ENCODE assay signal across 8 cellular contexts in the genomic region with DNA sequence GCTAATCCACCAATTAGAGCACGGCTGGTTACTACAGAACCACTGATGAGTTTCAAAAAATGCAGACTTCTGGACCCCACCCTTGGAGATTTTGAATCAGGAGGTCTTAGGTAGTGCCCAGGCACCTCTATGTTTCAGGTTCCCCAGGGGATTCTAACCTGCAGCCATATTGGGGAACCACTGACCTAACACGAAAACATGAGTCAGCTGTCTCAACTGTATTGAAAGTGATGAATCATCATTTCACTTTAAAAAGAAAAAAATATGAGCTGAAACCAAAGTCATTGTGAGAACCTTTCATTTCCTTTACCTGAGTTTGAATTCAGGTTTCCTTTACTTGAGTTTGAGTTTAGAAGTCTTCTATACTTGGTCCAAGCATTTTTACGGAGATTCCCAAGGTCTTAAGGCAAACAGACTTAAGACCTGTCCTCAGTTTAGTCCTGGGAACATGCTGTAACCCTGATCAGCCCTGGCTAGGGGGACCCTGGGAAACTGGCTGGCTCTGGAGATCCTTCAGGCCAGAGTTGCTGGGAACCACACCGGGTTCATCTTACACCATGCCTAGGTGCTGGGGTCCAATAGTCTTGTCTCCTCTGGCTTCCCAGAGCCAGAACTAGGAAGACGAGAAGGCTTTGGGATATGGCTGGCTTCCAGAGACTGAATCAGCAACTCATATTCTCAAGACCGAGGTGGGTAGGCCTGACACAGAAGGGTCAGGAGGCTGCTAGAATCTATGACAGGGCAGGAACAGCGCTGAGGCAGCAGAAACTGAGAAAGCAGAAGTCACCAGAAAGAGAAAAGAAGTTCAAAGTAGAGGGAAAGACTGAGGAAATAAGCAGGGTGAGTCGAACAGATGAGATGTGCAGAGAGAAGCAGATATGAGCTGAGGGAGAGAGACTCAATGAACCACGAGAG. TPM values are rescaled to one million over a fixed set of nuclear protein-coding genes. Genes with fewer than 3 reads are reported as not detected.
DNase-seq lines count a peak whose midpoint lies in the region; ATAC-seq and TF ChIP-seq lines count a peak whose summit lies in the region.

No MANE protein-coding gene starts in this region.

- no peak for DNase-seq in activated naive CD8-positive, alpha-beta T cell treated with anti-CD3 and anti-CD28 coated beads for 36 hours
- DNase-seq in PC-3 = peak; percentile 83
- DNase-seq in epithelial cell of esophagus (ENCODE audit: low read depth) = peak; percentile 94
- DNase-seq in retinal pigment epithelial cell (ENCODE audit: low read depth) = peak; percentile 44
- no peak for DNase-seq in SW 1271 (lab: John Stamatoyannopoulos, UW)
- no peak for DNase-seq in NCI-H1105 (lab: John Stamatoyannopoulos, UW)

- H3K9me3 Mint-ChIP-seq in activated naive CD8-positive, alpha-beta T cell (ENCODE audit: low read depth) = no peaks in the 10 kb centered on the region
- H3K9me3 Mint-ChIP-seq in activated naive CD8-positive, alpha-beta T cell treated with anti-CD3 and anti-CD28 coated beads for 36 hours = peaks cover 1% of the 10 kb centered on the region

- no peaks in the 10 kb centered on the region for H3K9me3 ChIP-seq in PC-3 (ENCODE audit: low read length)

- peak; percentile 81 for ATAC-seq in HG02884 (IDR thresholded peaks at IDR 0.05; ENCODE audit: unreplicated experiment)
- peak; percentile 79 for ATAC-seq in PC-3

- intact Hi-C loops in PC-3 (cut with micrococcal nuclease) = no loop called here

- H3F3A ChIP-seq in PC-3 (ENCODE audit: low read length, unreplicated experiment) = no peaks in the 10 kb centered on the region

- H2AFZ ChIP-seq in PC-3 (ENCODE audit: low read length) = peak overlapping the region; percentile 76

- H3K4me3 ChIP-seq in PC-3 (ENCODE audit: low read length) (0 out of 2 replicates have a peak overlapping the region, but pooled peaks have one; percentile 12), epithelial cell of esophagus (ENCODE audit: low read length) (no peak overlapping the region), retinal pigment epithelial cell (ENCODE audit: low read length) (no peak overlapping the region)

- POLR2A ChIA-PET in PC-3 (lab: Charles Lee; ENCODE audit: unreplicated experiment) = no interaction called here

- no peaks in the 10 kb centered on the region for H3K27me3 ChIP-seq in PC-3 (ENCODE audit: low read length)

- H3K27ac ChIP-seq in PC-3 (ENCODE audit: low read length) = peak overlapping the region; percentile 98

- BruUV-seq in PC-3 (replicated peaks; lab: Mats Ljungman, UMichigan) = no TSS peak

- no peaks in the 10 kb centered on the region for H3K27me3 Mint-ChIP-seq in activated naive CD8-positive, alpha-beta T cell
- no peaks in the 10 kb centered on the region for H3K27me3 Mint-ChIP-seq in activated naive CD8-positive, alpha-beta T cell treated with anti-CD3 and anti-CD28 coated beads for 36 hours

- H3K36me3 Mint-ChIP-seq in activated naive CD8-positive, alpha-beta T cell = no peaks in the 10 kb centered on the region
- H3K36me3 Mint-ChIP-seq in activated naive CD8-positive, alpha-beta T cell treated with anti-CD3 and anti-CD28 coated beads for 36 hours = no peaks in the 10 kb centered on the region

- peak overlapping the region; percentile 78 for H3K9ac ChIP-seq in PC-3 (ENCODE audit: low read length)

- peaks cover 23% of the 10 kb centered on the region for H3K4me1 ChIP-seq in PC-3 (ENCODE audit: insufficient read depth, low read length)

- no peak for TF ChIP-seq CTCF in PC-3 (conservative IDR thresholded peaks at IDR 0.05; ENCODE audit: low read depth, low read length)
- no peak for TF ChIP-seq CTCF in epithelial cell of esophagus (IDR thresholded peaks at IDR 0.05; ENCODE audit: insufficient read depth, low read depth, low read length, missing control alignments)
- no peak for TF ChIP-seq CTCF in retinal pigment epithelial cell (conservative IDR thresholded peaks at IDR 0.05; ENCODE audit: low read depth, low read length)

- H3K4me1 Mint-ChIP-seq in activated naive CD8-positive, alpha-beta T cell (ENCODE audit: low read depth) = peaks cover 14% of the 10 kb centered on the region
- H3K4me1 Mint-ChIP-seq in activated naive CD8-positive, alpha-beta T cell treated with anti-CD3 and anti-CD28 coated beads for 36 hours = peaks cover 11% of the 10 kb centered on the region

- H4K20me1 ChIP-seq in PC-3 (ENCODE audit: low read length) = no peaks in the 10 kb centered on the region

- H3K4me3 Mint-ChIP-seq in activated naive CD8-positive, alpha-beta T cell = no peak overlapping the region
- H3K4me3 Mint-ChIP-seq in activated naive CD8-positive, alpha-beta T cell treated with anti-CD3 and anti-CD28 coated beads for 36 hours = no peak overlapping the region

- H3K79me2 ChIP-seq in PC-3 (ENCODE audit: low read length) = no peaks in the 10 kb centered on the region

- no peaks in the 10 kb centered on the region for H3K36me3 ChIP-seq in PC-3 (ENCODE audit: low read depth, low read length)

- H3K9me2 ChIP-seq in PC-3 (replicated peaks; ENCODE audit: low read length) = no peaks in the 10 kb centered on the region

- CTCF ChIA-PET in PC-3 (lab: Charles Lee) = no interaction called here

- peak overlapping the region; percentile 28 for H3K27ac Mint-ChIP-seq in activated naive CD8-positive, alpha-beta T cell
- H3K27ac Mint-ChIP-seq in activated naive CD8-positive, alpha-beta T cell treated with anti-CD3 and anti-CD28 coated beads for 36 hours = no peak overlapping the region

- peak overlapping the region; percentile 76 for H3K4me2 ChIP-seq in PC-3 (ENCODE audit: low read length)

RNA-seq across cellular contexts. Expression of a gene that starts 16.5 kb away (rescaled TPM):
- under 1 TPM in 1 of 2 experiments, not detected in 1; 0.08 TPM for total RNA-seq in activated naive CD8-positive, alpha-beta T cell treated with anti-CD3 and anti-CD28 coated beads for 36 hours
- total RNA-seq in PC-3 (2014; rRNA removed) = 0.46 and 1.4 TPM in 2 replicates

RNA-seq across cellular contexts. Expression of a gene that starts 43.5 kb away (rescaled TPM):
- 10 to 100 TPM; 22.0 to 24.6 TPM for total RNA-seq in activated naive CD8-positive, alpha-beta T cell treated with anti-CD3 and anti-CD28 coated beads for 36 hours
- total RNA-seq in PC-3 (2014; rRNA removed) = 3.8 and 5.1 TPM in 2 replicates

RNA-seq across cellular contexts. Expression of a gene that starts 56.1 kb away (rescaled TPM):
- 10 to 100 TPM; 27.3 to 27.5 TPM for total RNA-seq in activated naive CD8-positive, alpha-beta T cell treated with anti-CD3 and anti-CD28 coated beads for 36 hours
- total RNA-seq in PC-3 (2014; rRNA removed) = 6.4 and 11.4 TPM in 2 replicates

Comparison
In these comparisons a context has a peak if more than half of its experiments do, and no peak if none do; other contexts are left out.
1. DNase-seq: peak in PC-3 (single experiment), epithelial cell of esophagus (single experiment) and retinal pigment epithelial cell (single experiment); none in activated naive CD8-positive, alpha-beta T cell treated with anti-CD3 and anti-CD28 coated beads for 36 hours (single experiment), SW 1271 (0 of 2) and NCI-H1105 (single experiment).